8 cellular contexts compared by ENCODE assay signal in genomic region chr14:63543000-63543825, GRCh38. TPM values are rescaled to one million over a fixed set of nuclear protein-coding genes. Genes with fewer than 3 reads are reported as not detected.
DNase-seq lines count a peak whose midpoint lies in the region; ATAC-seq and TF ChIP-seq lines count a peak whose summit lies in the region.

PPP2R5E (minus strand) TSS chr14:63543377; CDS start chr14:63539685, 3,692 bp downstream.

- H3K4me3 ChIP-seq in AG10803 (ENCODE audit: low read length) = peak within 1 kb of the TSS; percentile 94

- TF ChIP-seq CTCF in AG10803 (conservative IDR thresholded peaks at IDR 0.05; ENCODE audit: low read length) = no peak

- DNase-seq in AG10803 (ENCODE audit: low read depth) (peak; percentile 99), NCI-H460 (ENCODE audit: extremely low read depth, low read depth) (peak; percentile 99), cerebellum (ENCODE audit: low spot score) (peak; percentile 96), islet precursor cell (peak; percentile 100)
- peak; percentile 95 for DNase-seq in activated CD4-positive, CD25-positive, alpha-beta regulatory T cell treated with anti-CD3 and anti-CD28 coated beads, Interleukin-2, amount 50 U/mL, for 72 hours
- peak; percentile 94 to 97 (median 96) for DNase-seq in stimulated activated CD4-positive, alpha-beta T cell treated with anti-CD3 and anti-CD28 coated beads, Interleukin-12 subunit alpha, Interleukin-12 subunit beta, amount 100 ng/mL, for 48 hours (ENCODE audit: low read depth in 2 of 3, low spot score in 1 of 3)

- ATAC-seq in GM19043 (IDR thresholded peaks at IDR 0.05; ENCODE audit: low read depth, unreplicated experiment) (peak; percentile 94), HG03378 (IDR thresholded peaks at IDR 0.05; ENCODE audit: unreplicated experiment) (peak; percentile 94)

RNA-seq across cellular contexts. Expression of gene PPP2R5E, which starts in this region (rescaled TPM):
- total RNA-seq in NCI-H460 (2014; rRNA removed; shearing (Covaris generic)) = 26.9 and 28.1 TPM in 2 replicates
- polyA plus RNA-seq in NCI-H460 (2014; cell fraction: nucleus; rRNA removed) = 6.7 and 13.1 TPM in 2 replicates
- 40.6 TPM for total RNA-seq in cerebellum

Comparison
In these comparisons a context has a peak if more than half of its experiments do, and no peak if none do; other contexts are left out.
1. Peak in every context shown above with its lines: DNase-seq, ATAC-seq and H3K4me3 ChIP-seq.